ENCODE assay signal across 8 cellular contexts in the genomic region with DNA sequence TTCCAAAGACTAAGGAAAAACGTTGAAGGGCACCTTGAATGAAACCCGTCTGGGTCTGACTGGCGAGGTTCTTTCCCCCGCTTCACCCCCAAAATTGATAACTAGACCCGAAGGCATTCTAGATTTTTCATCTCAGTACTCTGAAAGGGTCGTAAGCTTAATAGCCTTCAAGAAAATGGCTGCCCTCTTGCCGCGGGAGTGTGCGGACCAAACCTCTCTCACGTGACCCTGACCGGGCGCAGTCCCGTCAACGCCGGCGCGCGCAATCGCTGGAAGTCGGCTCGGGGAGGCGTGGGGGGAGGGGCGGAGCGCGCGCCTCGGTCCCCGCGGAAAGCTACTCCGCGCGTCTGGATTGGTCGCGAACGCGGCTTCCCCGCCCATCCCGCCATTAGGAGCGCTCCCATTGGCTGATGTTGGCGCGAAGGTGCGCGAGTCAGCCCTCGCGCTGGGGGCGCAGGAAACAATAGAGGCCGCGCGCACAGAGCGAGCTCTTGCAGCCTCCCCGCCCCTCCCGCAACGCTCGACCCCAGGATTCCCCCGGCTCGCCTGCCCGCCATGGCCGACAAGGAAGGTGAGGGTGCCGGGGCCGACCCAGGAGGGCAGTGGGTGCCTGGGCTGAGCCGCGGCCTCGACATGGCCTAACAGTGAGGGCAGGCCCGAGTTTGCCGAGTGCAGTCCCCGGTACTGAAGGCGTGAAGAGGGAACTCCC. TPM values are rescaled to one million over a fixed set of nuclear protein-coding genes. Genes with fewer than 3 reads are reported as not detected.
A peak's percentile ranks its signal among the peaks of the same experiment; 100 is the strongest.
DNase-seq lines count a peak whose midpoint lies in the region; ATAC-seq and TF ChIP-seq lines count a peak whose summit lies in the region.

Gene RBBP4, plus strand, starts transcription at position 457 of the 709 bp plus-strand sequence. Its CDS starts 99 bp downstream, at position 556.

- H3K36me3 ChIP-seq in WERI-Rb-1 (peaks cover 47% of the 10 kb centered on the region), mammary epithelial cell (ENCODE audit: insufficient read depth, low read length) (peaks cover 10% of the 10 kb centered on the region), smooth muscle cell (ENCODE audit: low read depth) (peaks cover 5% of the 10 kb centered on the region)

- BruUV-seq in mammary epithelial cell (replicated peaks; lab: Mats Ljungman, UMichigan) = no TSS peak

- H3K4me1 ChIP-seq in mammary epithelial cell (ENCODE audit: insufficient read depth, low read length) = peaks cover 20% of the 10 kb centered on the region
- peaks cover 23% of the 10 kb centered on the region for H3K4me1 ChIP-seq in smooth muscle cell (ENCODE audit: low read depth)

- peak within 1 kb of the TSS; percentile 99 for H3K4me2 ChIP-seq in mammary epithelial cell (ENCODE audit: insufficient read depth, low read depth, low read length)
- H3K4me2 ChIP-seq in smooth muscle cell = peak within 1 kb of the TSS; percentile 94

- intact Hi-C loops in mammary epithelial cell (cut with micrococcal nuclease) = loop anchor here (1.0 to 5.0 kb wide), 4 partner anchors 121 to 249 kb away; no protein-coding TSS in a partner anchor

- H3K27me3 ChIP-seq in WERI-Rb-1 (ENCODE audit: insufficient read depth, low read depth, severe bottlenecking) (no peaks in the 10 kb centered on the region), mammary epithelial cell (ENCODE audit: insufficient read depth, low read length) (no peaks in the 10 kb centered on the region), smooth muscle cell (ENCODE audit: low read depth) (no peaks in the 10 kb centered on the region)

- TF ChIP-seq CTCF in WERI-Rb-1 (IDR thresholded peaks at IDR 0.05; ENCODE audit: low read depth, low read length) (no peak), mammary epithelial cell (conservative IDR thresholded peaks at IDR 0.05 in 1 of 2, IDR thresholded peaks at IDR 0.05 in 1 of 2; ENCODE audit: extremely low read depth in 1 of 2, insufficient read depth in 1 of 2, low read depth in 1 of 2, low read length in 2 of 2) (no peak), smooth muscle cell (IDR thresholded peaks at IDR 0.05; ENCODE audit: borderline replicate concordance, insufficient read depth, poor library complexity, severe bottlenecking) (no peak)

- H3K4me3 ChIP-seq in WERI-Rb-1 (ENCODE audit: low read depth, low read length) (peak within 1 kb of the TSS; percentile 96), mammary epithelial cell (replicated peaks in 1 of 3; ENCODE audit: insufficient read depth in 1 of 3, low read depth in 2 of 3, low read length in 3 of 3) (peak within 1 kb of the TSS; percentile 94 to 99 (median 99)), smooth muscle cell (peak within 1 kb of the TSS; percentile 61)

- in situ Hi-C loops in ACHN (cut with HindIII; ENCODE audit: low pct_ligation_motif_present, low pct_unique_long_range_greater_than_20kb, low sequenced_read_pairs) = no loop called here
- in situ Hi-C loops in mammary epithelial cell (cut with MboI; ENCODE audit: low sequenced_read_pairs in 2 of 2) = no loop called here

- peak; percentile 95 for DNase-seq in ACHN
- DNase-seq in NCI-H2227 (lab: John Stamatoyannopoulos, UW; ENCODE audit: unreplicated experiment) = peak; percentile 99
- DNase-seq in WERI-Rb-1 = peak; percentile 97
- peak; percentile 98 for DNase-seq in mammary epithelial cell
- peak; percentile 99 for DNase-seq in iPS-NIHi11 (ENCODE audit: low spot score)
- DNase-seq in smooth muscle cell (lab: John Stamatoyannopoulos, UW; ENCODE audit: unreplicated experiment) = peak; percentile 92

- H3K79me2 ChIP-seq in mammary epithelial cell (ENCODE audit: insufficient read depth, low read length) (peaks cover 84% of the 10 kb centered on the region), smooth muscle cell (ENCODE audit: low read depth) (peaks cover 77% of the 10 kb centered on the region)

- H3K27ac ChIP-seq in WERI-Rb-1 = peak within 1 kb of the TSS; percentile 99
- H3K27ac ChIP-seq in mammary epithelial cell (ENCODE audit: insufficient read depth, low read depth, low read length) = peak within 1 kb of the TSS; percentile 99
- H3K27ac ChIP-seq in smooth muscle cell (ENCODE audit: low read depth) = peak within 1 kb of the TSS; percentile 96

- H3F3A ChIP-seq in smooth muscle cell (ENCODE audit: low read depth) = no peaks in the 10 kb centered on the region

- CTCF ChIA-PET in mammary epithelial cell (lab: Charles Lee; ENCODE audit: low non-redundant PET) = interaction anchor here (0.6 to 0.7 kb wide), 3 partner anchors 41 to 301 kb away, joined by 3 read pairs; no protein-coding TSS in a partner anchor

- 0% methylated on average over 2 of the region's 67 CpGs for WGBS in mammary epithelial cell (ENCODE audit: low coverage, missing lambda C conversion rate)
- under 1% methylated on average over 53 of the region's 67 CpGs for WGBS in smooth muscle cell (ENCODE audit: low lambda C conversion rate)

- dilution Hi-C loops in mammary epithelial cell (cut with HindIII; ENCODE audit: low sequenced_read_pairs) = loop anchor here (5.0 kb wide), 1 partner anchor 56 kb away; no protein-coding TSS in a partner anchor

- H3K9me3 ChIP-seq in WERI-Rb-1 (ENCODE audit: severe bottlenecking) (no peaks in the 10 kb centered on the region), mammary epithelial cell (replicated peaks; ENCODE audit: insufficient read depth, low read length) (no peaks in the 10 kb centered on the region), smooth muscle cell (replicated peaks; ENCODE audit: low read depth) (no peaks in the 10 kb centered on the region)

- peak; percentile 74 for ATAC-seq in GM18873 (IDR thresholded peaks at IDR 0.05; ENCODE audit: low FRiP score, unreplicated experiment)
- peak; percentile 70 for ATAC-seq in HG03139 (IDR thresholded peaks at IDR 0.05; ENCODE audit: unreplicated experiment)

- H4K20me1 ChIP-seq in mammary epithelial cell (ENCODE audit: insufficient read depth, low read length) (no peaks in the 10 kb centered on the region), smooth muscle cell (ENCODE audit: low read depth) (peaks cover 32% of the 10 kb centered on the region)

- H2AFZ ChIP-seq in mammary epithelial cell (ENCODE audit: low read depth, low read length) = peak within 1 kb of the TSS; percentile 99
- H2AFZ ChIP-seq in smooth muscle cell (ENCODE audit: low read depth) = peak within 1 kb of the TSS; percentile 72

- peak within 1 kb of the TSS; percentile 99 for H3K9ac ChIP-seq in mammary epithelial cell (ENCODE audit: insufficient read depth, low read length)
- H3K9ac ChIP-seq in smooth muscle cell (ENCODE audit: low read depth) = peak within 1 kb of the TSS; percentile 94

RNA-seq across cellular contexts. Expression of gene RBBP4, which starts in this region (rescaled TPM):
- total RNA-seq in mammary epithelial cell (100 to 1,000 TPM; 108 to 110 TPM), smooth muscle cell (117 and 139 TPM in 2 replicates)
- polyA plus RNA-seq in mammary epithelial cell (67.5 TPM), smooth muscle cell (130 and 140 TPM in 2 replicates)
- 98.9 TPM for polyA minus RNA-seq in mammary epithelial cell

Comparison
In these comparisons a context has a peak if more than half of its experiments do, and no peak if none do; other contexts are left out.
1. Peak in every context shown above with its lines: DNase-seq, ATAC-seq, H3K4me3 ChIP-seq and H3K27ac ChIP-seq.